ENCODE assay signal across 13 cellular contexts in the genomic region with DNA sequence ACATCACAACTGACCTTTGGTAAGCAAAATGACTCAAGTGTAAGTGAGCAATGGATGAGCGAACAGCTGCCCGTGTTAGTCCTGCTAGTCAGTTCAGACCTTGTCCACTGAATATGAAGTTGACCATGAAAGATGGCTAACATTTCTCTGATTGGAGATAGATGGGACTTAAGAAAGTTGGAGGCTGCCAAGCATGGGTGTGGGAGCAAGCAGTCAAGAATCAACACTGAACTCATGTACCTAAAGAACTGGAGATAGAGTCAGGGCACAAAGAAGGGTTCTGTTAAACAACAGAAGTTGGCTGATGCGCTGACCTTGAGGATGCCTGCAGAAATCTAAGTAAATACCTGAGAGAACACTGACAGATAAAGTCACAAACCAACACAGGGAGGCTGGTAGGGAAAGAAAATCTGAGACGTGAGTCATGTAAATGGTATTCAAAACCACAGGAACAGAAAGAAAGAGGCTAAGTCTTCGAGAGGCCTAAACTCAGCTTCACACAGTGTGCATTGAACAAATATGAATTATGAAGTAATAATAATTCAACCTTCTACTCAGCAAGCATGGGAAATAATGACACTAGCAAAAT. TPM values are rescaled to one million over a fixed set of nuclear protein-coding genes. Genes with fewer than 3 reads are reported as not detected.
DNase-seq lines count a peak whose midpoint lies in the region; ATAC-seq, FAIRE-seq and TF ChIP-seq lines count a peak whose summit lies in the region.
"Had no signal": no experiment of that assay in that cellular context is flagged by ENCODE, and none has a peak within 500 bp of the region (broad histone marks: within the 10 kb centered on the region; RNA-seq: fewer than 3 reads in every experiment).

No MANE protein-coding gene starts in this region.

- POLR2A ChIA-PET in activated CD4-positive, alpha-beta T cell treated with anti-CD3 and anti-CD28 coated beads for 36 hours (lab: Charles Lee) = no interaction called here
- POLR2A ChIA-PET in OCI-LY7 (lab: Charles Lee) = interaction anchor here (0.7 kb wide), 1 partner anchor 127 kb away, joined by 3 read pairs; no protein-coding TSS in a partner anchor

- DNase-seq in activated CD4-positive, alpha-beta T cell treated with anti-CD3 and anti-CD28 coated beads for 36 hours = no peak
- no peak for DNase-seq in activated CD4-positive, alpha-beta T cell treated with anti-CD3 and anti-CD28 coated beads, Interleukin-2, amount 10 ng/mL, durations not matched to agents 24 days and 14 days
- DNase-seq in astrocyte of the spinal cord (ENCODE audit: low read depth, low spot score) (peak; percentile 94), kidney tubule cell (ENCODE audit: low spot score) (peak; percentile 90), upper lobe of right lung (no peak), GM12892 (ENCODE audit: insufficient read length) (no peak), OCI-LY7 (ENCODE audit: low spot score) (no peak)
- DNase-seq: activated CD4-positive, alpha-beta memory T cell treated with anti-CD3 and anti-CD28 coated beads for 36 hours; naive thymus-derived CD4-positive, alpha-beta T cell; NCI-H446 had no signal

- TF ChIP-seq CTCF in astrocyte of the spinal cord (IDR thresholded peaks at IDR 0.05; ENCODE audit: low read depth, low read length) (no peak), upper lobe of right lung (IDR thresholded peaks at IDR 0.05) (no peak), OCI-LY7 (conservative IDR thresholded peaks at IDR 0.05; ENCODE audit: low read length) (no peak)

- no peak overlapping the region for H2AFZ ChIP-seq in OCI-LY7 (ENCODE audit: low read length)

- intact Hi-C loops in activated CD4-positive, alpha-beta T cell treated with anti-CD3 and anti-CD28 coated beads for 36 hours (cut with DNase I, micrococcal nuclease) = no loop called here
- intact Hi-C loops in activated CD4-positive, alpha-beta T cell treated with anti-CD3 and anti-CD28 coated beads, Interleukin-2, amount 10 ng/mL, durations not matched to agents 24 days and 14 days (cut with micrococcal nuclease) = no loop called here
- intact Hi-C loops in upper lobe of right lung (cut with DNase I) (no loop called here), OCI-LY7 (cut with micrococcal nuclease; ENCODE audit: unreplicated experiment) (no loop called here)

- no peaks in the 10 kb centered on the region for H3K9me3 ChIP-seq in upper lobe of right lung
- H3K9me3 ChIP-seq in OCI-LY7 (ENCODE audit: low read length) = no peaks in the 10 kb centered on the region

- CTCF ChIA-PET in activated CD4-positive, alpha-beta T cell treated with anti-CD3 and anti-CD28 coated beads for 36 hours (lab: Charles Lee) = interaction anchor here (0.7 to 1.9 kb wide), 3 partner anchors 18 to 203 kb away, joined by 3 to 7 read pairs (median 3); no protein-coding TSS in a partner anchor
- CTCF ChIA-PET in OCI-LY7 (lab: Charles Lee; ENCODE audit: unreplicated experiment) = no interaction called here

- H3K36me3 ChIP-seq in upper lobe of right lung (peaks cover 9% of the 10 kb centered on the region), OCI-LY7 (ENCODE audit: insufficient read depth, low read length) (peaks cover 8% of the 10 kb centered on the region; the same call in 1 of the 2 replicates)

- H4K20me1 ChIP-seq in OCI-LY7 (ENCODE audit: insufficient read depth, low read length) = no peaks in the 10 kb centered on the region

- TF ChIP-seq POLR2A in GM12892 (IDR thresholded peaks at IDR 0.05; ENCODE audit: low read depth, low read length) = no peak

- no TSS peak for BruUV-seq in OCI-LY7 (replicated peaks; lab: Mats Ljungman, UMichigan)

- H3K27ac Mint-ChIP-seq in activated CD4-positive, alpha-beta T cell treated with anti-CD3 and anti-CD28 coated beads for 36 hours = no peak overlapping the region
- no peak overlapping the region for H3K27ac Mint-ChIP-seq in activated CD4-positive, alpha-beta T cell treated with anti-CD3 and anti-CD28 coated beads, Interleukin-2, amount 10 ng/mL, durations not matched to agents 24 days and 14 days
- H3K27ac Mint-ChIP-seq: activated CD4-positive, alpha-beta memory T cell treated with anti-CD3 and anti-CD28 coated beads for 36 hours had no signal

- H3K79me2 ChIP-seq in OCI-LY7 (ENCODE audit: insufficient read depth, low read depth, low read length) = no peaks in the 10 kb centered on the region

- H3K4me1 ChIP-seq in upper lobe of right lung = peaks cover 5% of the 10 kb centered on the region
- H3K4me1 ChIP-seq in OCI-LY7 (ENCODE audit: insufficient read depth, low read length, poor library complexity, severe bottlenecking) = no peaks in the 10 kb centered on the region

- H3K27ac ChIP-seq in upper lobe of right lung (no peak overlapping the region), OCI-LY7 (ENCODE audit: low read depth, low read length, poor library complexity, severe bottlenecking) (no peak overlapping the region)
- H3K27ac ChIP-seq: 22Rv1 had no signal

- no peaks in the 10 kb centered on the region for H3K9me3 Mint-ChIP-seq in activated CD4-positive, alpha-beta T cell treated with anti-CD3 and anti-CD28 coated beads for 36 hours (ENCODE audit: low read depth)
- H3K9me3 Mint-ChIP-seq in activated CD4-positive, alpha-beta T cell treated with anti-CD3 and anti-CD28 coated beads, Interleukin-2, amount 10 ng/mL, durations not matched to agents 24 days and 14 days = no peaks in the 10 kb centered on the region
- H3K9me3 Mint-ChIP-seq: activated CD4-positive, alpha-beta memory T cell treated with anti-CD3 and anti-CD28 coated beads for 36 hours; naive thymus-derived CD4-positive, alpha-beta T cell had no signal

- H3K4me3 ChIP-seq in astrocyte of the spinal cord (ENCODE audit: low read depth, low read length) (no peak overlapping the region), upper lobe of right lung (no peak overlapping the region), OCI-LY7 (ENCODE audit: low read depth, low read length, poor library complexity, severe bottlenecking) (no peak overlapping the region)

- no peak for FAIRE-seq in GM12892 (lab: Jason Lieb, UNC)
- FAIRE-seq: colon had no signal

- no peak overlapping the region for H3K4me3 Mint-ChIP-seq in activated CD4-positive, alpha-beta T cell treated with anti-CD3 and anti-CD28 coated beads for 36 hours
- H3K4me3 Mint-ChIP-seq in activated CD4-positive, alpha-beta T cell treated with anti-CD3 and anti-CD28 coated beads, Interleukin-2, amount 10 ng/mL, durations not matched to agents 24 days and 14 days = no peak overlapping the region
- H3K4me3 Mint-ChIP-seq: activated CD4-positive, alpha-beta memory T cell treated with anti-CD3 and anti-CD28 coated beads for 36 hours; naive thymus-derived CD4-positive, alpha-beta T cell had no signal

- no peaks in the 10 kb centered on the region for H3K27me3 ChIP-seq in upper lobe of right lung

- peak; percentile 57 for ATAC-seq in activated CD4-positive, alpha-beta T cell treated with anti-CD3 and anti-CD28 coated beads for 36 hours
- ATAC-seq in upper lobe of right lung (peak; percentile 84), HG02840 (IDR thresholded peaks at IDR 0.05; ENCODE audit: low FRiP score, unreplicated experiment) (no peak)
- ATAC-seq: naive thymus-derived CD4-positive, alpha-beta T cell had no signal

- peaks cover 22% of the 10 kb centered on the region for H3K4me1 Mint-ChIP-seq in activated CD4-positive, alpha-beta T cell treated with anti-CD3 and anti-CD28 coated beads for 36 hours
- H3K4me1 Mint-ChIP-seq in activated CD4-positive, alpha-beta T cell treated with anti-CD3 and anti-CD28 coated beads, Interleukin-2, amount 10 ng/mL, durations not matched to agents 24 days and 14 days = peaks cover 11% of the 10 kb centered on the region

- H3K36me3 Mint-ChIP-seq in activated CD4-positive, alpha-beta T cell treated with anti-CD3 and anti-CD28 coated beads for 36 hours (ENCODE audit: low read depth) = peaks cover 8% of the 10 kb centered on the region
- peaks cover 9% of the 10 kb centered on the region for H3K36me3 Mint-ChIP-seq in activated CD4-positive, alpha-beta T cell treated with anti-CD3 and anti-CD28 coated beads, Interleukin-2, amount 10 ng/mL, durations not matched to agents 24 days and 14 days (ENCODE audit: low read depth)

- no peak overlapping the region for H3K4me2 ChIP-seq in OCI-LY7 (ENCODE audit: low read length)

- no peaks in the 10 kb centered on the region for H3K9me2 ChIP-seq in OCI-LY7 (ENCODE audit: insufficient read depth, low read length)

- H3K27me3 Mint-ChIP-seq in activated CD4-positive, alpha-beta T cell treated with anti-CD3 and anti-CD28 coated beads for 36 hours = no peaks in the 10 kb centered on the region
- no peaks in the 10 kb centered on the region for H3K27me3 Mint-ChIP-seq in activated CD4-positive, alpha-beta T cell treated with anti-CD3 and anti-CD28 coated beads, Interleukin-2, amount 10 ng/mL, durations not matched to agents 24 days and 14 days
- H3K27me3 Mint-ChIP-seq: activated CD4-positive, alpha-beta memory T cell treated with anti-CD3 and anti-CD28 coated beads for 36 hours; naive thymus-derived CD4-positive, alpha-beta T cell had no signal

- in situ Hi-C loops in astrocyte of the spinal cord (cut with HindIII; ENCODE audit: low sequenced_read_pairs) = no loop called here

RNA-seq across cellular contexts. Expression of a gene that starts 30.7 kb away (rescaled TPM):
- under 1 TPM; 0.09 to 0.12 TPM for total RNA-seq in activated CD4-positive, alpha-beta T cell treated with anti-CD3 and anti-CD28 coated beads for 36 hours
- total RNA-seq in activated CD4-positive, alpha-beta T cell treated with anti-CD3 and anti-CD28 coated beads, Interleukin-2, amount 10 ng/mL, durations not matched to agents 24 days and 14 days = 0.80 and 0.89 TPM in 2 replicates
- total RNA-seq in upper lobe of right lung (42.6 TPM), OCI-LY7 (2022) (0.29 TPM in 1 of 2 replicates, not detected in the other)
- not detected for polyA plus RNA-seq in GM12892 (2012; ENCODE audit: missing spikeins)
- total RNA-seq in OCI-LY7 (2014; rRNA removed; shearing (Covaris generic)) = 0.03 and 0.10 TPM in 2 replicates

RNA-seq across cellular contexts. Expression of a gene that starts 48.4 kb away (rescaled TPM):
- total RNA-seq in activated CD4-positive, alpha-beta T cell treated with anti-CD3 and anti-CD28 coated beads for 36 hours = 10 to 100 TPM; 12.4 to 15.3 TPM
- total RNA-seq in activated CD4-positive, alpha-beta T cell treated with anti-CD3 and anti-CD28 coated beads, Interleukin-2, amount 10 ng/mL, durations not matched to agents 24 days and 14 days = 20.3 and 20.6 TPM in 2 replicates
- total RNA-seq in upper lobe of right lung = 32.1 TPM
- 21.0 TPM for polyA plus RNA-seq in GM12892 (2012; ENCODE audit: missing spikeins)
- 20.8 and 28.5 TPM in 2 replicates for total RNA-seq in OCI-LY7 (2014; rRNA removed; shearing (Covaris generic))
- total RNA-seq in OCI-LY7 (2022) = 30.4 and 37.4 TPM in 2 replicates

Comparison
In these comparisons a context has a peak if more than half of its experiments do, and no peak if none do; other contexts are left out.
1. DNase-seq: peak in astrocyte of the spinal cord (single experiment) and kidney tubule cell (single experiment); none in activated CD4-positive, alpha-beta T cell treated with anti-CD3 and anti-CD28 coated beads for 36 hours (single experiment), activated CD4-positive, alpha-beta T cell treated with anti-CD3 and anti-CD28 coated beads, Interleukin-2, amount 10 ng/mL, durations not matched to agents 24 days and 14 days (single experiment), upper lobe of right lung (single experiment), GM12892 (single experiment) and OCI-LY7 (single experiment).
2. RNA of a gene that starts 30.7 kb away (total RNA-seq): 42.6 TPM in upper lobe of right lung (single experiment); 0.80 to 0.89 TPM in activated CD4-positive, alpha-beta T cell treated with anti-CD3 and anti-CD28 coated beads, Interleukin-2, amount 10 ng/mL, durations not matched to agents 24 days and 14 days, 0.03 to 0.29 TPM in OCI-LY7 and 0.09 to 0.12 TPM in activated CD4-positive, alpha-beta T cell treated with anti-CD3 and anti-CD28 coated beads for 36 hours; every median in the first group is over 10 times any median in the second.